ENCODE assay signal across 20 cellular contexts in genomic region chr5:21071421-21071820, GRCh38.
"Had no signal": no experiment of that assay in that cellular context is flagged by ENCODE, and none has a peak within 500 bp of the region (broad histone marks: within the 10 kb centered on the region; RNA-seq: fewer than 3 reads in every experiment).

No MANE protein-coding gene starts in this region.

- H3K27me3 ChIP-seq: dorsolateral prefrontal cortex, gastrocnemius medialis, neutrophil, transverse colon had no signal

- H3K27ac ChIP-seq: coronary artery, dorsolateral prefrontal cortex, gastrocnemius medialis, neutrophil, thoracic aorta, transverse colon had no signal

- H3K4me3 ChIP-seq: coronary artery, dorsolateral prefrontal cortex, gastrocnemius medialis, mucosa of descending colon, thoracic aorta, transverse colon had no signal

- H3K36me3 ChIP-seq: gastrocnemius medialis, neutrophil, thoracic aorta, transverse colon had no signal

- DNase-seq: dorsolateral prefrontal cortex; effector CD8-positive, alpha-beta T cell; gastrocnemius medialis; glutamatergic neuron; islet precursor cell; mammary epithelial cell; mucosa of descending colon; naive thymus-derived CD8-positive, alpha-beta T cell; posterior cingulate gyrus; stimulated activated CD4-positive, alpha-beta T cell treated with anti-CD3 and anti-CD28 coated beads, Interleukin-2, amount 100 ng/mL, for 24 hours; stimulated activated CD4-positive, alpha-beta T cell treated with anti-CD3 and anti-CD28 coated beads, Interleukin-4, amount 100 ng/mL, for 4 hours; stimulated activated naive B cell treated with anti-CD40 and anti-IgM and Interleukin-4, amounts not matched to agents 10 μg/mL and 1 μg/mL and 100 μg/mL, for 72 hours; stimulated activated naive CD8-positive, alpha-beta T cell treated with anti-CD3 and anti-CD28 coated beads, Interleukin-15, amount 100 ng/mL, for 72 hours; transverse colon had no signal

- ATAC-seq: esophagus mucosa; gastrocnemius medialis; left lobe of liver; mucosa of descending colon; naive thymus-derived CD8-positive, alpha-beta T cell; sciatic nerve; stimulated activated naive B cell treated with anti-CD40 and anti-IgM and Interleukin-4, amounts not matched to agents 10 μg/mL and 1 μg/mL and 100 μg/mL, for 72 hours; stimulated activated naive CD8-positive, alpha-beta T cell treated with anti-CD3 and anti-CD28 coated beads, Interleukin-15, amount 100 ng/mL, for 72 hours had no signal

- H3K9me3 ChIP-seq: gastrocnemius medialis, neutrophil, thoracic aorta, transverse colon had no signal

- H3K4me1 ChIP-seq: gastrocnemius medialis, transverse colon had no signal
